26 cellular contexts compared by ENCODE assay signal in the genomic region with DNA sequence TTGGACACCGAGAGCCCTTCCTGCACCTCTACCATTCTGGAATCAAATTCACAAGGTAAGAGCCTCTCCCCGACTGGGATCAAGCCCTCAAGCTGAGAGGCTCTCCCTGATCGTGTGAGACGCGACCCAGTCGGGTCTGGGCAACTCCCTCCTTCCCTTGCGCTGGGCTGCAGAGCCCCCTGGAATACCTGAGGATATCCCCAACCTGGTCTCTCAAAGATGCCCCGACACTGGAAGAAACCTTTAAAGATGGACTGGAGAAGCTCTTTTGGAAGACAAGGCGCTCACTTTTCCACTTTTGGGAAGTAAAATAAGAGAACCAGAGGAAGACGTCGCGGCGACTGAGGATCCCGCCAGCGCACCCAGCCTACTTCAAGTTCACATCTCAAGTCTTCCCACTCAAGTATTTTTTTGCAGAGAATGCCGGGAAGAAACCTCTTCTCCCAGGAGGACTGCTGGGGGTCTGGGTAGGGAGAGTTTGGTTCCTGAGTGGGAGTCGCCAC. TPM values are rescaled to one million over a fixed set of nuclear protein-coding genes. Genes with fewer than 3 reads are reported as not detected.
DNase-seq lines count a peak whose midpoint lies in the region; ATAC-seq and TF ChIP-seq lines count a peak whose summit lies in the region.
"Had no signal": no experiment of that assay in that cellular context is flagged by ENCODE, and none has a peak within 500 bp of the region (broad histone marks: within the 10 kb centered on the region; RNA-seq: fewer than 3 reads in every experiment).

No MANE protein-coding gene starts in this region.

- CTCF ChIA-PET in WTC11 (lab: Charles Lee) = interaction anchor here (0.6 to 3.7 kb wide), 5 partner anchors 11 to 33 kb away, joined by 3 to 43 read pairs (median 5); no protein-coding TSS in a partner anchor

- no peaks in the 10 kb centered on the region for H3K9me3 Mint-ChIP-seq in WTC11
- H3K9me3 Mint-ChIP-seq in endothelial cell (ENCODE audit: unreplicated experiment) = no peaks in the 10 kb centered on the region
- peaks cover 4% of the 10 kb centered on the region for H3K9me3 Mint-ChIP-seq in type B pancreatic cell

- H3K36me3 Mint-ChIP-seq in WTC11 (no peaks in the 10 kb centered on the region), endothelial cell (ENCODE audit: low read depth, unreplicated experiment) (no peaks in the 10 kb centered on the region), type B pancreatic cell (no peaks in the 10 kb centered on the region)
- H3K36me3 Mint-ChIP-seq: CD4-positive, CD25-positive, alpha-beta regulatory T cell; CD8-positive, alpha-beta memory T cell; IgD-negative memory B cell had no signal

- POLR2A ChIA-PET in WTC11 (lab: Charles Lee) = interaction anchor here (1.3 kb wide), 1 partner anchor 13 kb away, joined by 3 read pairs; no protein-coding TSS in a partner anchor

- H3K27me3 Mint-ChIP-seq in WTC11 (ENCODE audit: low read depth) (peaks cover 100% of the 10 kb centered on the region), endothelial cell (ENCODE audit: unreplicated experiment) (peaks cover 32% of the 10 kb centered on the region), type B pancreatic cell (peaks cover 98% of the 10 kb centered on the region)

- intact Hi-C loops in right lobe of liver (cut with DNase I) = no loop called here

- ATAC-seq in WTC11 (peak; percentile 9; the same call in 1 of the 2 replicates), lung (ENCODE audit: insufficient read depth, low FRiP score) (no peak), GM19463 (IDR thresholded peaks at IDR 0.05; ENCODE audit: unreplicated experiment) (no peak), GM21360 (IDR thresholded peaks at IDR 0.05; ENCODE audit: unreplicated experiment) (no peak), right lobe of liver (no peak)
- ATAC-seq: HCT116, HepG2 had no signal

- H3K9me3 ChIP-seq in lung (ENCODE audit: control insufficient read depth in 2 of 2, insufficient read depth in 1 of 2, low read length in 1 of 2) = peaks cover 0 to 16% of the 10 kb centered on the region in 2 donors
- H3K9me3 ChIP-seq in right lobe of liver = no peaks in the 10 kb centered on the region
- H3K9me3 ChIP-seq: BE2C had no signal

- H3K4me1 Mint-ChIP-seq in WTC11 (peaks cover 73% of the 10 kb centered on the region), endothelial cell (ENCODE audit: unreplicated experiment) (peaks cover 14% of the 10 kb centered on the region), type B pancreatic cell (ENCODE audit: unreplicated experiment) (peaks cover 15% of the 10 kb centered on the region)
- H3K4me1 Mint-ChIP-seq: CD4-positive, CD25-positive, alpha-beta regulatory T cell; CD8-positive, alpha-beta memory T cell; IgD-negative memory B cell had no signal

- WGBS in lung, 2 donors = 5 to 6% methylated on average over 17 of the region's 17 CpGs
- 3% methylated on average over 17 of the region's 17 CpGs for WGBS in right lobe of liver (ENCODE audit: insufficient coverage, low coverage, low lambda C conversion rate, missing lambda C conversion rate)

- DNase-seq in WTC11 (ENCODE audit: low spot score) (no peak), endothelial cell (ENCODE audit: low spot score) (peak; percentile 3), lung (ENCODE audit: low spot score) (peak; percentile 23), type B pancreatic cell (ENCODE audit: extremely low spot score, unreplicated experiment) (no peak), islet precursor cell (no peak), right lobe of liver (no peak)
- DNase-seq: ACHN; BE2C; C1 segment of cervical spinal cord; CD4-positive, CD25-positive, alpha-beta regulatory T cell; CD8-positive, alpha-beta memory T cell; COR-L47; DMS 273 treated with DMSO at 0.1 percent for 48 hours; DMS53; DND-41; EL; GDM1; GM23248; H7; HFFc6; KBM-7 had no signal

- H3K4me3 Mint-ChIP-seq in WTC11 (peak overlapping the region; percentile 49), endothelial cell (ENCODE audit: unreplicated experiment) (no peak overlapping the region), type B pancreatic cell (peak overlapping the region; percentile 52)
- H3K4me3 Mint-ChIP-seq: CD4-positive, CD25-positive, alpha-beta regulatory T cell; CD8-positive, alpha-beta memory T cell; HFFc6; IgD-negative memory B cell had no signal

- H3K27ac ChIP-seq in lung (ENCODE audit: low read depth in 1 of 2, low read length in 1 of 2) (no peak overlapping the region), right lobe of liver (no peak overlapping the region)
- H3K27ac ChIP-seq: GM23248 had no signal

- no peaks in the 10 kb centered on the region for H3K36me3 ChIP-seq in lung (ENCODE audit: control insufficient read depth in 2 of 2, insufficient read depth in 2 of 2, low read length in 2 of 2)
- no peaks in the 10 kb centered on the region for H3K36me3 ChIP-seq in right lobe of liver
- H3K36me3 ChIP-seq: BE2C had no signal

- no peaks in the 10 kb centered on the region for H3K4me1 ChIP-seq in lung (ENCODE audit: control insufficient read depth in 2 of 2, insufficient read depth in 2 of 2, low read length in 2 of 2)
- H3K4me1 ChIP-seq in right lobe of liver = no peaks in the 10 kb centered on the region
- H3K4me1 ChIP-seq: BE2C had no signal

- H3K27me3 ChIP-seq in lung (ENCODE audit: control insufficient read depth, insufficient read depth) (peaks cover 10% of the 10 kb centered on the region), right lobe of liver (peaks cover 17 to 56% of the 10 kb centered on the region in 2 donors)

- no peak for TF ChIP-seq CTCF in WTC11 (IDR thresholded peaks at IDR 0.05)
- TF ChIP-seq CTCF in endothelial cell (IDR thresholded peaks at IDR 0.05; ENCODE audit: unreplicated experiment) = no peak
- TF ChIP-seq CTCF in lung (IDR thresholded peaks at IDR 0.05; ENCODE audit: control extremely low read depth, extremely low read depth) = no peak
- no peak for TF ChIP-seq CTCF in type B pancreatic cell (conservative IDR thresholded peaks at IDR 0.05)
- TF ChIP-seq CTCF in right lobe of liver (IDR thresholded peaks at IDR 0.05) = no peak

- H3K27ac Mint-ChIP-seq in WTC11 (no peak overlapping the region), endothelial cell (ENCODE audit: unreplicated experiment) (no peak overlapping the region), type B pancreatic cell (no peak overlapping the region)
- H3K27ac Mint-ChIP-seq: CD4-positive, CD25-positive, alpha-beta regulatory T cell; CD8-positive, alpha-beta memory T cell; HFFc6; IgD-negative memory B cell had no signal

- no peak overlapping the region for H3K4me3 ChIP-seq in lung
- no peak overlapping the region for H3K4me3 ChIP-seq in right lobe of liver
- H3K4me3 ChIP-seq: GM23248 had no signal

- TF ChIP-seq POLR2A in right lobe of liver (IDR thresholded peaks at IDR 0.05) = no peak

TF ChIP-seq in WTC11, 78 proteins besides CTCF, POLR2A, EP300 and RAD21 (continues in another document):
- TF ChIP-seq, protein P1, sequence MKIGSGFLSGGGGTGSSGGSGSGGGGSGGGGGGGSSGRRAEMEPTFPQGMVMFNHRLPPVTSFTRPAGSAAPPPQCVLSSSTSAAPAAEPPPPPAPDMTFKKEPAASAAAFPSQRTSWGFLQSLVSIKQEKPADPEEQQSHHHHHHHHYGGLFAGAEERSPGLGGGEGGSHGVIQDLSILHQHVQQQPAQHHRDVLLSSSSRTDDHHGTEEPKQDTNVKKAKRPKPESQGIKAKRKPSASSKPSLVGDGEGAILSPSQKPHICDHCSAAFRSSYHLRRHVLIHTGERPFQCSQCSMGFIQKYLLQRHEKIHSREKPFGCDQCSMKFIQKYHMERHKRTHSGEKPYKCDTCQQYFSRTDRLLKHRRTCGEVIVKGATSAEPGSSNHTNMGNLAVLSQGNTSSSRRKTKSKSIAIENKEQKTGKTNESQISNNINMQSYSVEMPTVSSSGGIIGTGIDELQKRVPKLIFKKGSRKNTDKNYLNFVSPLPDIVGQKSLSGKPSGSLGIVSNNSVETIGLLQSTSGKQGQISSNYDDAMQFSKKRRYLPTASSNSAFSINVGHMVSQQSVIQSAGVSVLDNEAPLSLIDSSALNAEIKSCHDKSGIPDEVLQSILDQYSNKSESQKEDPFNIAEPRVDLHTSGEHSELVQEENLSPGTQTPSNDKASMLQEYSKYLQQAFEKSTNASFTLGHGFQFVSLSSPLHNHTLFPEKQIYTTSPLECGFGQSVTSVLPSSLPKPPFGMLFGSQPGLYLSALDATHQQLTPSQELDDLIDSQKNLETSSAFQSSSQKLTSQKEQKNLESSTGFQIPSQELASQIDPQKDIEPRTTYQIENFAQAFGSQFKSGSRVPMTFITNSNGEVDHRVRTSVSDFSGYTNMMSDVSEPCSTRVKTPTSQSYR (CRISPR knock-in tag; IDR thresholded peaks at IDR 0.05) = no peak
- TF ChIP-seq ETV6 (CRISPR knock-in tag; IDR thresholded peaks at IDR 0.05) = no peak
- TF ChIP-seq, protein P2, sequence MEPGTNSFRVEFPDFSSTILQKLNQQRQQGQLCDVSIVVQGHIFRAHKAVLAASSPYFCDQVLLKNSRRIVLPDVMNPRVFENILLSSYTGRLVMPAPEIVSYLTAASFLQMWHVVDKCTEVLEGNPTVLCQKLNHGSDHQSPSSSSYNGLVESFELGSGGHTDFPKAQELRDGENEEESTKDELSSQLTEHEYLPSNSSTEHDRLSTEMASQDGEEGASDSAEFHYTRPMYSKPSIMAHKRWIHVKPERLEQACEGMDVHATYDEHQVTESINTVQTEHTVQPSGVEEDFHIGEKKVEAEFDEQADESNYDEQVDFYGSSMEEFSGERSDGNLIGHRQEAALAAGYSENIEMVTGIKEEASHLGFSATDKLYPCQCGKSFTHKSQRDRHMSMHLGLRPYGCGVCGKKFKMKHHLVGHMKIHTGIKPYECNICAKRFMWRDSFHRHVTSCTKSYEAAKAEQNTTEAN (CRISPR knock-in tag; IDR thresholded peaks at IDR 0.05) = no peak
- TF ChIP-seq, protein P3, sequence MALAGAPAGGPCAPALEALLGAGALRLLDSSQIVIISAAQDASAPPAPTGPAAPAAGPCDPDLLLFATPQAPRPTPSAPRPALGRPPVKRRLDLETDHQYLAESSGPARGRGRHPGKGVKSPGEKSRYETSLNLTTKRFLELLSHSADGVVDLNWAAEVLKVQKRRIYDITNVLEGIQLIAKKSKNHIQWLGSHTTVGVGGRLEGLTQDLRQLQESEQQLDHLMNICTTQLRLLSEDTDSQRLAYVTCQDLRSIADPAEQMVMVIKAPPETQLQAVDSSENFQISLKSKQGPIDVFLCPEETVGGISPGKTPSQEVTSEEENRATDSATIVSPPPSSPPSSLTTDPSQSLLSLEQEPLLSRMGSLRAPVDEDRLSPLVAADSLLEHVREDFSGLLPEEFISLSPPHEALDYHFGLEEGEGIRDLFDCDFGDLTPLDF (CRISPR knock-in tag; IDR thresholded peaks at IDR 0.05) = no peak
- no peak for TF ChIP-seq ZNF263 (CRISPR knock-in tag; IDR thresholded peaks at IDR 0.05; ENCODE audit: low read depth)

RNA-seq across cellular contexts. Expression of a gene that starts 33.8 kb away (rescaled TPM):
- 1.9 to 3.5 TPM (median 2.5 TPM) in 3 replicates for total RNA-seq in WTC11 (2021)
- total RNA-seq in endothelial cell (ENCODE audit: unreplicated experiment) = 2.2 TPM
- total RNA-seq in lung = not detected
- not detected for polyA plus RNA-seq in lung
- total RNA-seq in type B pancreatic cell (ENCODE audit: low replicate concordance) = 40.2 TPM in 1 of 2 replicates, not detected in the other
- total RNA-seq in right lobe of liver = under 1 TPM in 3 of 6 experiments, not detected in 3; 0.04 to 0.28 (median 0.12) TPM
- total RNA-seq: CD4-positive, CD25-positive, alpha-beta regulatory T cell; CD8-positive, alpha-beta memory T cell; HepG2 had no signal
- polyA plus RNA-seq: CD4-positive, CD25-positive, alpha-beta regulatory T cell; CD8-positive, alpha-beta memory T cell; HepG2; IgD-negative memory B cell had no signal

RNA-seq across cellular contexts. Expression of a gene that starts 36.6 kb away (rescaled TPM):
- 30.3 to 59.7 TPM (median 34.7 TPM) in 3 replicates for total RNA-seq in WTC11 (2021)
- 4.1 TPM for total RNA-seq in endothelial cell (ENCODE audit: unreplicated experiment)
- not detected for total RNA-seq in lung
- under 1 TPM; under 0.01 to 0.10 TPM for polyA plus RNA-seq in lung
- total RNA-seq in type B pancreatic cell (ENCODE audit: low replicate concordance) = 184 TPM in 1 of 2 replicates, not detected in the other
- total RNA-seq in right lobe of liver = 10 to 100 TPM in 3 of 6 experiments, 1 to 10 TPM in 3; 1.1 to 14.6 (median 9.6) TPM
- total RNA-seq: CD4-positive, CD25-positive, alpha-beta regulatory T cell; CD8-positive, alpha-beta memory T cell; HepG2 had no signal
- polyA plus RNA-seq: CD4-positive, CD25-positive, alpha-beta regulatory T cell; CD8-positive, alpha-beta memory T cell; HepG2; IgD-negative memory B cell had no signal

Comparison
In these comparisons a context has a peak if more than half of its experiments do, and no peak if none do; other contexts are left out.
1. DNase-seq: peak in endothelial cell (single experiment) and lung (single experiment); none in WTC11 (single experiment), type B pancreatic cell (single experiment), islet precursor cell (single experiment) and right lobe of liver (0 of 3).